ENCODE assay signal across 35 cellular contexts in the genomic region with DNA sequence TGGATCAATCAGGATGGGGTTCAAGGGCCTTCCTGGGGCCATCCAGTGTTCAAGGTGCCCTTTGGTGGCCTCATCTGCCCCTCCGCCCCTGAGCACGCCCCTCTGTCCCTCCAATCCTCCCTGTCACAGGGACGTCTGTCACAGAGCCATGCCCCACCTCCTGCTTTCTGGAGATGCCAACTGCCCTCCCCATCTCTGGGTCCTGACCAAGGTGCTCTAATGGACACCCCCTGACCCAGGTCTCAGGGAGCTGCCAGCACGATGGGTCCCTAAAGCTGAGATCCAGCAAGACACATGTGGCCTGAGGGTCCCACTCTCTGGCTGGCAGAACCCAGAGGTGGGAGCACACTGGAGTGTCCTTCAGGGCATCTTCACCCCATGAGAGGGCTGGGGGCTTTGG. TPM values are rescaled to one million over a fixed set of nuclear protein-coding genes. Genes with fewer than 3 reads are reported as not detected.
"Had no signal": no experiment of that assay in that cellular context is flagged by ENCODE, and none has a peak within 500 bp of the region (broad histone marks: within the 10 kb centered on the region; RNA-seq: fewer than 3 reads in every experiment).

No MANE protein-coding gene starts in this region.

- H3K36me3 Mint-ChIP-seq: activated naive CD8-positive, alpha-beta T cell treated with anti-CD3 and anti-CD28 coated beads for 36 hours; WTC11 had no signal

- H3K27ac Mint-ChIP-seq: activated CD4-positive, alpha-beta T cell treated with anti-CD3 and anti-CD28 coated beads for 36 hours; activated CD4-positive, alpha-beta T cell treated with anti-CD3 and anti-CD28 coated beads, Interleukin-2, amount 10 ng/mL, durations not matched to agents 7 days and 5 days; activated CD8-positive, alpha-beta T cell treated with anti-CD3 and anti-CD28 coated beads, Interleukin-2, amount 10 ng/mL, durations not matched to agents 7 days and 5 days; activated naive CD8-positive, alpha-beta T cell treated with anti-CD3 and anti-CD28 coated beads for 36 hours; WTC11 had no signal

- H3K36me3 ChIP-seq: brain microvascular endothelial cell, Peyer's patch had no signal

- DNase-seq: activated CD4-positive, alpha-beta T cell treated with anti-CD3 and anti-CD28 coated beads for 36 hours; activated CD4-positive, alpha-beta T cell treated with anti-CD3 and anti-CD28 coated beads, Interleukin-2, amount 10 ng/mL, durations not matched to agents 7 days and 5 days; activated CD4-positive, alpha-beta T cell treated with anti-CD3 and anti-CD28 coated beads, Interleukin-2, amount 50 U/mL, for 48 hours; activated CD8-positive, alpha-beta memory T cell treated with anti-CD3 and anti-CD28 coated beads, Interleukin-2, amount 50 U/mL, for 48 hours; activated CD8-positive, alpha-beta T cell treated with anti-CD3 and anti-CD28 coated beads, Interleukin-2, amount 10 ng/mL, durations not matched to agents 7 days and 5 days; activated effector memory CD4-positive, alpha-beta T cell treated with Interleukin-2 at 50 U/mL for 16 hours; activated naive CD4-positive, alpha-beta T cell treated with anti-CD3 and anti-CD28 coated beads, Interleukin-2, amount 50 U/mL, for 16 hours; activated naive CD8-positive, alpha-beta T cell treated with anti-CD3 and anti-CD28 coated beads for 36 hours; activated T-cell treated with anti-CD3 and anti-CD28 coated beads, Interleukin-2, amount 50 U/mL, for 48 hours; amniotic stem cell; aorta; brain microvascular endothelial cell; central memory CD4-positive, alpha-beta T cell; MM.1S; MV-4-11; NCI-H1092; NCI-H1436 treated with DMSO at 0.1 percent for 48 hours; NCI-H1694 treated with DMSO at 0.1 percent for 48 hours; NCI-H2029; NCI-H345; NCI-H510A; NCI-H526; NCI-H748 treated with DMSO at 0.1 percent for 48 hours; NK-92 treated with Interleukin-12 subunit alpha and Interleukin-12 subunit beta, amount 100 ng/mL, for 24 hours; PC-3; Peyer's patch; RPMI8226; SIG-M5; SW 1271; T1000 had no signal

- H3K4me1 Mint-ChIP-seq: activated CD4-positive, alpha-beta T cell treated with anti-CD3 and anti-CD28 coated beads for 36 hours; activated CD4-positive, alpha-beta T cell treated with anti-CD3 and anti-CD28 coated beads, Interleukin-2, amount 10 ng/mL, durations not matched to agents 7 days and 5 days; activated naive CD8-positive, alpha-beta T cell treated with anti-CD3 and anti-CD28 coated beads for 36 hours had no signal

- H3K4me3 Mint-ChIP-seq: activated CD4-positive, alpha-beta T cell treated with anti-CD3 and anti-CD28 coated beads for 36 hours; activated CD4-positive, alpha-beta T cell treated with anti-CD3 and anti-CD28 coated beads, Interleukin-2, amount 10 ng/mL, durations not matched to agents 7 days and 5 days; activated CD8-positive, alpha-beta T cell treated with anti-CD3 and anti-CD28 coated beads, Interleukin-2, amount 10 ng/mL, durations not matched to agents 7 days and 5 days; activated naive CD8-positive, alpha-beta T cell treated with anti-CD3 and anti-CD28 coated beads for 36 hours; WTC11 had no signal

- H3K27ac ChIP-seq: brain microvascular endothelial cell, KMS-11, Peyer's patch had no signal

- H3K4me3 ChIP-seq: Peyer's patch had no signal

- H3K9me3 ChIP-seq: Peyer's patch had no signal

- H3K4me1 ChIP-seq: Peyer's patch had no signal

- H3K9me3 Mint-ChIP-seq: activated CD4-positive, alpha-beta T cell treated with anti-CD3 and anti-CD28 coated beads, Interleukin-2, amount 10 ng/mL, durations not matched to agents 7 days and 5 days; activated naive CD8-positive, alpha-beta T cell treated with anti-CD3 and anti-CD28 coated beads for 36 hours; WTC11 had no signal

- H3K27me3 ChIP-seq: brain microvascular endothelial cell, Peyer's patch had no signal

- ATAC-seq: activated CD4-positive, alpha-beta T cell treated with anti-CD3 and anti-CD28 coated beads for 36 hours; activated CD4-positive, CD25-positive, alpha-beta regulatory T cell treated with anti-CD3 and anti-CD28 coated beads, Interleukin-2, amount 50 U/mL, for 24 hours; activated CD8-positive, alpha-beta T cell treated with anti-CD3 and anti-CD28 coated beads, Interleukin-2, amount 10 ng/mL, durations not matched to agents 7 days and 5 days; PC-3; Right ventricle myocardium inferior; WTC11 had no signal

RNA-seq across cellular contexts. Expression of a gene that starts 2.1 kb away (rescaled TPM):
- total RNA-seq: activated CD4-positive, alpha-beta T cell treated with anti-CD3 and anti-CD28 coated beads for 36 hours; activated CD4-positive, alpha-beta T cell treated with anti-CD3 and anti-CD28 coated beads, Interleukin-2, amount 10 ng/mL, durations not matched to agents 7 days and 5 days; activated CD8-positive, alpha-beta T cell treated with anti-CD3 and anti-CD28 coated beads, Interleukin-2, amount 10 ng/mL, durations not matched to agents 7 days and 5 days; activated naive CD8-positive, alpha-beta T cell treated with anti-CD3 and anti-CD28 coated beads for 36 hours; aorta; LHCN-M2; PC-3; Peyer's patch; WTC11 had no signal
- polyA plus RNA-seq: aorta had no signal
